29 cellular contexts compared by ENCODE assay signal in the genomic region with DNA sequence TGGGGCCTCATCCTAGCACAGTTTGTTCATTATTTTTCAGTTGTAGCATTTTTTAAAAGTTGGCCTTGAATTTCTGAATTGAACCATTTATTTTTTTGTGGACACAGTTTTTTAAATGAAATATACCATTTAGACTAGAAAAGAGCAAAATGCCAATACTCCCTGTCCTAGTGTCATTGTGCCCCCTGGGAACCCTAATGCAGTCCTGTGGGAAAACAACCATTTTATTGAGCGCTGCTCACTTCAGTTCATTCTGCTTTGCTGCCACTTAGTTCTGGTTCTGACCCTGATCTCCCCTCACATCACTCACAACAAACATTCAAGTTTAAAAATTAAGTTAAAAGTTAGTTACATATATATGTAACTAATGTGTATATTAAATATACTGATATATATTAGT. TPM values are rescaled to one million over a fixed set of nuclear protein-coding genes. Genes with fewer than 3 reads are reported as not detected.
A peak's percentile ranks its signal among the peaks of the same experiment; 100 is the strongest.
DNase-seq lines count a peak whose midpoint lies in the region; ATAC-seq and TF ChIP-seq lines count a peak whose summit lies in the region.
"Had no signal": no experiment of that assay in that cellular context is flagged by ENCODE, and none has a peak within 500 bp of the region (broad histone marks: within the 10 kb centered on the region; RNA-seq: fewer than 3 reads in every experiment).

No MANE protein-coding gene starts in this region.

- peaks cover 38% of the 10 kb centered on the region for H3K4me1 ChIP-seq in BLaER1

- POLR2A ChIA-PET in CD4-positive, alpha-beta T cell (lab: Charles Lee), result no interaction called here

- H3K27me3 Mint-ChIP-seq in CD4-positive, alpha-beta T cell, result no peaks in the 10 kb centered on the region
- H3K27me3 Mint-ChIP-seq in activated naive CD8-positive, alpha-beta T cell treated with anti-CD3 and anti-CD28 coated beads, Interleukin-2, amount 50 U/mL, for 24 hours, result no peaks in the 10 kb centered on the region
- H3K27me3 Mint-ChIP-seq in neural crest cell (ENCODE audit: low read depth), result no peaks in the 10 kb centered on the region
- H3K27me3 Mint-ChIP-seq: memory B cell had no signal

- ATAC-seq in CD4-positive, alpha-beta T cell (ENCODE audit: poor library complexity), result no peak
- ATAC-seq in activated naive CD8-positive, alpha-beta T cell treated with anti-CD3 and anti-CD28 coated beads, Interleukin-2, amount 50 U/mL, for 24 hours, result no peak
- ATAC-seq in GM18520 (IDR thresholded peaks at IDR 0.05; ENCODE audit: unreplicated experiment), result no peak
- no peak for ATAC-seq in HG03520 (IDR thresholded peaks at IDR 0.05; ENCODE audit: unreplicated experiment)
- ATAC-seq: GM23338, left lobe of liver, right cardiac atrium had no signal

- H3K36me3 ChIP-seq in BLaER1, result peaks cover 16% of the 10 kb centered on the region
- H3K36me3 ChIP-seq: spleen had no signal

- no peaks in the 10 kb centered on the region for H3K27me3 ChIP-seq in BLaER1
- no peaks in the 10 kb centered on the region for H3K27me3 ChIP-seq in CD4-positive, alpha-beta T cell (ENCODE audit: control insufficient read depth, insufficient read depth, low read length)
- H3K27me3 ChIP-seq: spleen had no signal

- H3K4me3 ChIP-seq in BLaER1, result no peak overlapping the region
- H3K4me3 ChIP-seq: coronary artery, GM23338, spleen had no signal

- H3K27ac ChIP-seq in BLaER1, result no peak overlapping the region
- no peak overlapping the region for H3K27ac ChIP-seq in CD4-positive, alpha-beta T cell (ENCODE audit: low read depth, low read length)
- H3K27ac ChIP-seq: coronary artery, spleen had no signal

- no peak for TF ChIP-seq CTCF in CD4-positive, alpha-beta T cell (IDR thresholded peaks at IDR 0.05)
- TF ChIP-seq CTCF in neural crest cell (conservative IDR thresholded peaks at IDR 0.05), result no peak

- no peaks in the 10 kb centered on the region for H3K9me3 Mint-ChIP-seq in CD4-positive, alpha-beta T cell
- H3K9me3 Mint-ChIP-seq in activated naive CD8-positive, alpha-beta T cell treated with anti-CD3 and anti-CD28 coated beads, Interleukin-2, amount 50 U/mL, for 24 hours, result no peaks in the 10 kb centered on the region
- no peaks in the 10 kb centered on the region for H3K9me3 Mint-ChIP-seq in neural crest cell
- H3K9me3 Mint-ChIP-seq: activated T-helper 1 cell treated with anti-CD3 and anti-CD28 coated beads, Interleukin-12 subunit alpha, Interleukin-12 subunit beta, Interleukin-2, Interleukin-4 antibody, amounts not matched to agents 30 ng/mL and 10 ng/mL and 1 ng/mL, durations not matched to agents 14 hours and 24 hours and 36 hours; GM23338 had no signal

- no peak overlapping the region for H3K27ac Mint-ChIP-seq in CD4-positive, alpha-beta T cell
- peak overlapping the region; percentile 50 for H3K27ac Mint-ChIP-seq in activated naive CD8-positive, alpha-beta T cell treated with anti-CD3 and anti-CD28 coated beads, Interleukin-2, amount 50 U/mL, for 24 hours
- H3K27ac Mint-ChIP-seq in neural crest cell (ENCODE audit: unreplicated experiment), result no peak overlapping the region
- H3K27ac Mint-ChIP-seq: activated T-helper 1 cell treated with anti-CD3 and anti-CD28 coated beads, Interleukin-12 subunit alpha, Interleukin-12 subunit beta, Interleukin-2, Interleukin-4 antibody, amounts not matched to agents 30 ng/mL and 10 ng/mL and 1 ng/mL, durations not matched to agents 14 hours and 24 hours and 36 hours; GM23338; memory B cell had no signal

- H3K4me1 Mint-ChIP-seq in CD4-positive, alpha-beta T cell (ENCODE audit: low read depth), result peaks cover 87% of the 10 kb centered on the region
- peaks cover 63% of the 10 kb centered on the region for H3K4me1 Mint-ChIP-seq in activated naive CD8-positive, alpha-beta T cell treated with anti-CD3 and anti-CD28 coated beads, Interleukin-2, amount 50 U/mL, for 24 hours
- H3K4me1 Mint-ChIP-seq in neural crest cell, result peaks cover 30% of the 10 kb centered on the region

- H4K20me1 ChIP-seq in BLaER1, result peaks cover 38% of the 10 kb centered on the region

- CTCF ChIA-PET in CD4-positive, alpha-beta T cell (lab: Charles Lee), result interaction anchor here (0.7 kb wide), 1 partner anchor 10 kb away, joined by 3 read pairs; no protein-coding TSS in a partner anchor

- H3K36me3 Mint-ChIP-seq in CD4-positive, alpha-beta T cell (ENCODE audit: low read depth), result peaks cover 49% of the 10 kb centered on the region
- peaks cover 72% of the 10 kb centered on the region for H3K36me3 Mint-ChIP-seq in activated naive CD8-positive, alpha-beta T cell treated with anti-CD3 and anti-CD28 coated beads, Interleukin-2, amount 50 U/mL, for 24 hours (ENCODE audit: low read depth)
- no peaks in the 10 kb centered on the region for H3K36me3 Mint-ChIP-seq in neural crest cell (ENCODE audit: low read depth)

- intact Hi-C loops in CD4-positive, alpha-beta T cell (cut with DNase I, micrococcal nuclease), result no loop called here

- H3K4me2 ChIP-seq in BLaER1, result peak overlapping the region; percentile 38
- H3K4me2 ChIP-seq: GM23338 had no signal

- peaks cover 15% of the 10 kb centered on the region for H3K9me3 ChIP-seq in BLaER1
- no peaks in the 10 kb centered on the region for H3K9me3 ChIP-seq in CD4-positive, alpha-beta T cell (ENCODE audit: control insufficient read depth, low read length)
- H3K9me3 ChIP-seq: spleen had no signal

- DNase-seq in CD4-positive, alpha-beta T cell, result no peak
- no peak for DNase-seq in activated naive CD8-positive, alpha-beta T cell treated with anti-CD3 and anti-CD28 coated beads, Interleukin-2, amount 50 U/mL, for 24 hours
- no peak for DNase-seq in neural crest cell (ENCODE audit: low read depth, low spot score)
- no peak for DNase-seq in HuH-7 (ENCODE audit: low spot score)
- DNase-seq: activated CD4-positive, alpha-beta T cell treated with anti-CD3 and anti-CD28 coated beads for 48 hours; caudate nucleus; DMS79 treated with DMSO at 0.1 percent for 48 hours; effector memory CD4-positive, alpha-beta T cell; GF-D8; hypothalamus; IMR-90; NCI-H146; NCI-H2107; NCI-H345; NCI-H748 treated with DMSO at 0.1 percent for 48 hours; right cardiac atrium; SIG-M5; spleen; stimulated activated CD4-positive, alpha-beta T cell treated with anti-CD3 and anti-CD28 coated beads, Interleukin-2, amount 100 ng/mL, for 24 hours; T-helper 9 cell; trophoblast cell had no signal

- no peak overlapping the region for H3K9ac ChIP-seq in BLaER1

- H3K4me3 Mint-ChIP-seq in CD4-positive, alpha-beta T cell, result peak overlapping the region; percentile 36
- peak overlapping the region; percentile 61 for H3K4me3 Mint-ChIP-seq in activated naive CD8-positive, alpha-beta T cell treated with anti-CD3 and anti-CD28 coated beads, Interleukin-2, amount 50 U/mL, for 24 hours
- peak overlapping the region; percentile 35 for H3K4me3 Mint-ChIP-seq in neural crest cell
- H3K4me3 Mint-ChIP-seq: activated T-helper 1 cell treated with anti-CD3 and anti-CD28 coated beads, Interleukin-12 subunit alpha, Interleukin-12 subunit beta, Interleukin-2, Interleukin-4 antibody, amounts not matched to agents 30 ng/mL and 10 ng/mL and 1 ng/mL, durations not matched to agents 14 hours and 24 hours and 36 hours; GM23338; memory B cell had no signal

RNA-seq across cellular contexts. Expression of a gene that starts 5.4 kb away (rescaled TPM):
- 100 to 1,000 TPM; 134 TPM for total RNA-seq in CD4-positive, alpha-beta T cell
- total RNA-seq in neural crest cell, result 19.1 and 24.6 TPM in 2 replicates
